17 cellular contexts compared by ENCODE assay signal in genomic region chr6:40285535-40285934, GRCh38.
DNase-seq lines count a peak whose midpoint lies in the region; ATAC-seq, FAIRE-seq and TF ChIP-seq lines count a peak whose summit lies in the region.
"Had no signal": no experiment of that assay in that cellular context is flagged by ENCODE, and none has a peak within 500 bp of the region (broad histone marks: within the 10 kb centered on the region; RNA-seq: fewer than 3 reads in every experiment).

No MANE protein-coding gene starts in this region.

- peaks cover 3% of the 10 kb centered on the region; the same call in 1 of the 3 replicates for H3K36me3 Mint-ChIP-seq in GM23338 (ENCODE audit: low read depth)

- H3K4me1 Mint-ChIP-seq in GM23338: peaks cover 55% of the 10 kb centered on the region

- H3K36me3 ChIP-seq in GM23338 (ENCODE audit: insufficient read depth) (no peaks in the 10 kb centered on the region), bronchial epithelial cell (ENCODE audit: control insufficient read depth, insufficient read depth, low read length) (no peaks in the 10 kb centered on the region), iPS-15b (ENCODE audit: control insufficient read depth, insufficient read depth, low read length) (no peaks in the 10 kb centered on the region)

- H3K9me2 ChIP-seq in GM23338 (ENCODE audit: insufficient read depth): peaks cover 7% of the 10 kb centered on the region

- peak overlapping the region; percentile 69 for H3K4me2 ChIP-seq in GM23338
- H3K4me2 ChIP-seq: A549 had no signal

- H3K27me3 Mint-ChIP-seq in GM23338 (ENCODE audit: insufficient read depth, low read depth, poor library complexity): peaks cover 7% of the 10 kb centered on the region

- no peak overlapping the region for H3K9ac ChIP-seq in iPS-15b (ENCODE audit: low read depth, low read length)

- no peaks in the 10 kb centered on the region; the same call in 2 of the 3 replicates for H3K9me3 Mint-ChIP-seq in GM23338
- H3K9me3 Mint-ChIP-seq: CD4-positive, alpha-beta T cell had no signal

- FAIRE-seq in bronchial epithelial cell (lab: Jason Lieb, UNC): peak; percentile 55
- FAIRE-seq: A549 had no signal

- H2AFZ ChIP-seq in GM23338: no peak overlapping the region

- peak overlapping the region; percentile 87 for H3K27ac Mint-ChIP-seq in GM23338
- H3K27ac Mint-ChIP-seq: CD4-positive, alpha-beta T cell had no signal

- no peak for TF ChIP-seq CTCF in GM23338 (conservative IDR thresholded peaks at IDR 0.05; ENCODE audit: low read depth in 2 of 2)
- no peak for TF ChIP-seq CTCF in bronchial epithelial cell (IDR thresholded peaks at IDR 0.05; ENCODE audit: insufficient read depth, low read length, severe bottlenecking)

- H3K79me2 ChIP-seq in GM23338 (replicated peaks; ENCODE audit: insufficient read depth): no peaks in the 10 kb centered on the region

- ATAC-seq in GM23338: peak; percentile 34
- no peak for ATAC-seq in GM19395 (IDR thresholded peaks at IDR 0.05; ENCODE audit: unreplicated experiment)
- ATAC-seq: A549 had no signal

- no peaks in the 10 kb centered on the region for H3K27me3 ChIP-seq in GM23338 (ENCODE audit: insufficient read depth)
- H3K27me3 ChIP-seq in bronchial epithelial cell (ENCODE audit: control insufficient read depth, insufficient read depth, low read length): peaks cover 10% of the 10 kb centered on the region
- H3K27me3 ChIP-seq in iPS-15b (ENCODE audit: control insufficient read depth, insufficient read depth, low read length): peaks cover 2% of the 10 kb centered on the region

- H3K4me1 ChIP-seq in GM23338 (ENCODE audit: insufficient read depth) (peaks cover 48% of the 10 kb centered on the region), iPS-15b (ENCODE audit: control insufficient read depth, insufficient read depth, low read length) (peaks cover 13% of the 10 kb centered on the region)
- H3K4me1 ChIP-seq: A549 had no signal

- H3K4me3 Mint-ChIP-seq in GM23338: peak overlapping the region; percentile 63
- H3K4me3 Mint-ChIP-seq: CD4-positive, alpha-beta T cell had no signal

- DNase-seq in GM23338 (ENCODE audit: low spot score) (peak; percentile 24), NCI-H526 (lab: John Stamatoyannopoulos, UW) (peak; percentile 60 to 64), bronchial epithelial cell (ENCODE audit: low read depth) (no peak), EL (no peak), NCI-H446 (lab: John Stamatoyannopoulos, UW) (no peak), T1000 (lab: John Stamatoyannopoulos, UW) (no peak)
- DNase-seq: AML-193; CD4-positive, alpha-beta T cell; DMS153; DMS79; GF-D8; HCEC 1CT had no signal

- no peaks in the 10 kb centered on the region for H4K20me1 ChIP-seq in GM23338 (replicated peaks; ENCODE audit: insufficient read depth)

- no peaks in the 10 kb centered on the region for H3K9me3 ChIP-seq in iPS-15b (ENCODE audit: control insufficient read depth, insufficient read depth, low read length)
- H3K9me3 ChIP-seq: A549 had no signal

- peak overlapping the region; percentile 8; the same call in 1 of the 2 replicates for H3K27ac ChIP-seq in GM23338 (ENCODE audit: low read depth)
- H3K27ac ChIP-seq: 22Rv1, A549, C4-2B had no signal

- H3K4me3 ChIP-seq in GM23338 (peak overlapping the region; percentile 32), bronchial epithelial cell (ENCODE audit: low read depth, low read length) (no peak overlapping the region), iPS-15b (ENCODE audit: low read depth, low read length) (peak overlapping the region; percentile 21)
- H3K4me3 ChIP-seq: A549 had no signal

- no peaks in the 10 kb centered on the region for H3F3A ChIP-seq in GM23338 (replicated peaks; ENCODE audit: low read depth)

TF ChIP-seq in GM23338, 12 proteins besides CTCF, POLR2A, EP300 and RAD21:
- TF ChIP-seq ZNF462 (CRISPR knock-in tag; IDR thresholded peaks at IDR 0.05) (peak; percentile 94), EZH2 (IDR thresholded peaks at IDR 0.05; ENCODE audit: low read depth, unreplicated experiment) (no peak)

Comparison
In these comparisons a context has a peak if more than half of its experiments do, and no peak if none do; other contexts are left out.
1. DNase-seq: peak in GM23338 (single experiment) and NCI-H526 (2 of 2); none in bronchial epithelial cell (single experiment), EL (single experiment), NCI-H446 (0 of 2) and T1000 (single experiment).